In the genomic region with DNA sequence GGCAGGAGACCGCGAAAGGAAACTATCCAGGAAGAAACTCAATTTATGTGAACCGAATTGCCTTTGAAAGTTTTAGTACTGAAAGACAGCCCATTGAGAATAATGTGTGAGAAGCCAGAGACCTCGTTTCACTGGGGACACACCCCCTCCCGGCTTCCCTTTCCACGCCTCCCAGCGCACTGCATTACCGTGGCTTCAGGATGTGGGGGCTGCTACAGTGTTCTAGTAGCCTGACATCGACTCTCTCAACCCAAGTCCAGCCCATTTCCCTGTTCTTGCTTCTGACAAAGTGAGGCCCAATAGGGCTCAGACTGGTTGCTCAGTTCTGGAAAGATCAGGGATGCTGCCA, we compare ENCODE assay signal across 10 cellular contexts. TPM values are rescaled to one million over a fixed set of nuclear protein-coding genes. Genes with fewer than 3 reads are reported as not detected.
DNase-seq lines count a peak whose midpoint lies in the region; ATAC-seq and TF ChIP-seq lines count a peak whose summit lies in the region.
"Had no signal": no experiment of that assay in that cellular context is flagged by ENCODE, and none has a peak within 500 bp of the region (broad histone marks: within the 10 kb centered on the region; RNA-seq: fewer than 3 reads in every experiment).

No MANE protein-coding gene starts in this region.

- H4K20me1 ChIP-seq in OCI-LY7 (ENCODE audit: insufficient read depth, low read length): peaks cover 31% of the 10 kb centered on the region

- H3K4me1 Mint-ChIP-seq in naive B cell: peaks cover 60 to 66% (median 66%) of the 10 kb centered on the region in 3 donors

- peaks cover 59% of the 10 kb centered on the region for H3K4me1 ChIP-seq in OCI-LY7 (ENCODE audit: insufficient read depth, low read length, poor library complexity, severe bottlenecking)

- H3K9me3 Mint-ChIP-seq in naive B cell: peaks cover 0 to 2% (median 0%) of the 10 kb centered on the region in 7 donors

- intact Hi-C loops in OCI-LY7 (cut with micrococcal nuclease; ENCODE audit: unreplicated experiment): loop anchor here (1.0 to 5.0 kb wide), 4 partner anchors 26 to 342 kb away; no protein-coding TSS in a partner anchor

- H3K27ac ChIP-seq in OCI-LY7 (ENCODE audit: low read depth, low read length, poor library complexity, severe bottlenecking): peak overlapping the region; percentile 95
- H3K27ac ChIP-seq: psoas muscle, thyroid gland had no signal

- H3K79me2 ChIP-seq in OCI-LY7 (ENCODE audit: insufficient read depth, low read depth, low read length): peaks cover 90% of the 10 kb centered on the region

- peak overlapping the region; percentile 90 to 100 (median 97) for H3K4me3 Mint-ChIP-seq in naive B cell

- H3K4me3 ChIP-seq in OCI-LY7 (ENCODE audit: low read depth, low read length, poor library complexity, severe bottlenecking): peak overlapping the region; percentile 88
- H3K4me3 ChIP-seq: psoas muscle, thyroid gland had no signal

- H3K36me3 ChIP-seq in OCI-LY7 (ENCODE audit: insufficient read depth, low read length): peaks cover 46% of the 10 kb centered on the region
- H3K36me3 ChIP-seq: thyroid gland had no signal

- H3K4me2 ChIP-seq in OCI-LY7 (ENCODE audit: low read length): peak overlapping the region; percentile 81

- no peaks in the 10 kb centered on the region for H3K9me2 ChIP-seq in OCI-LY7 (ENCODE audit: insufficient read depth, low read length)

- CTCF ChIA-PET in GM10248 (lab: Yijun Ruan, JAX): interaction anchor here (1.7 to 2.5 kb wide), 3 partner anchors 34 to 267 kb away, joined by 4 to 8 read pairs (median 6); no protein-coding TSS in a partner anchor
- CTCF ChIA-PET in OCI-LY7 (lab: Charles Lee; ENCODE audit: unreplicated experiment): no interaction called here

- H3K27ac Mint-ChIP-seq in naive B cell: peak overlapping the region; percentile 46 to 99 (median 95)

- peaks cover 0 to 14% of the 10 kb centered on the region in 2 donors for H3K36me3 Mint-ChIP-seq in naive B cell

- POLR2A ChIA-PET in GM10248 (lab: Yijun Ruan, JAX) (no interaction called here), OCI-LY7 (lab: Charles Lee) (interaction anchor here (1.4 kb wide), 1 partner anchor 52 kb away, joined by 5 read pairs; no protein-coding TSS in a partner anchor)

- DNase-seq in GM10248 (ENCODE audit: extremely low spot score) (peak; percentile 69), OCI-LY7 (ENCODE audit: low spot score) (peak; percentile 83), naive B cell (peak; percentile 66), glomerular visceral epithelial cell (ENCODE audit: extremely low spot score) (no peak)
- DNase-seq: NCI-H1694 treated with DMSO at 0.1 percent for 48 hours, thyroid gland had no signal

- no peak for TF ChIP-seq CTCF in GM10248 (IDR thresholded peaks at IDR 0.05; ENCODE audit: control extremely low read depth, extremely low read depth, low read depth, missing control alignments)
- TF ChIP-seq CTCF in OCI-LY7 (conservative IDR thresholded peaks at IDR 0.05; ENCODE audit: low read length): no peak

- no TSS peak for BruUV-seq in OCI-LY7 (replicated peaks; lab: Mats Ljungman, UMichigan)

- ATAC-seq in GM21447 (IDR thresholded peaks at IDR 0.05; ENCODE audit: unreplicated experiment) (peak; percentile 20), naive B cell (ENCODE audit: low read depth in 2 of 2) (no peak), HG02623 (IDR thresholded peaks at IDR 0.05; ENCODE audit: unreplicated experiment) (no peak), GM19023 (IDR thresholded peaks at IDR 0.05; ENCODE audit: unreplicated experiment) (no peak)
- ATAC-seq: psoas muscle had no signal

- H2AFZ ChIP-seq in OCI-LY7 (ENCODE audit: low read length): no peak overlapping the region

- H3K27me3 Mint-ChIP-seq in naive B cell: no peaks in the 10 kb centered on the region

- H3K9me3 ChIP-seq in OCI-LY7 (ENCODE audit: low read length): no peaks in the 10 kb centered on the region
- H3K9me3 ChIP-seq: psoas muscle, thyroid gland had no signal

RNA-seq across cellular contexts. Expression of gene PAX5, which starts 3.5 kb away (rescaled TPM):
- 50.4 and 62.5 TPM in 2 replicates for total RNA-seq in OCI-LY7 (2014; rRNA removed; shearing (Covaris generic))
- 141 and 148 TPM in 2 replicates for total RNA-seq in OCI-LY7 (2022)
- polyA plus RNA-seq in naive B cell (ENCODE audit: low read depth in 6 of 6): 10 to 100 TPM; 17.1 to 83.5 (median 45.3) TPM
